Comparison of ENCODE assay signal across 7 cellular contexts in genomic region chr11:113874920-113875413, GRCh38. TPM values are rescaled to one million over a fixed set of nuclear protein-coding genes. Genes with fewer than 3 reads are reported as not detected.
A peak's percentile ranks its signal among the peaks of the same experiment; 100 is the strongest.
DNase-seq lines count a peak whose midpoint lies in the region; ATAC-seq, FAIRE-seq and TF ChIP-seq lines count a peak whose summit lies in the region.

No MANE protein-coding gene starts in this region.

- TF ChIP-seq EP300 in GM12878 (IDR thresholded peaks at IDR 0.05; ENCODE audit: borderline replicate concordance in 1 of 2, control insufficient read depth in 1 of 2, low read depth in 2 of 2, low read length in 2 of 2): no peak

- SMC1A ChIA-PET in GM12878 (lab: Charles Lee; ENCODE audit: uncharacterized antibody, unreplicated experiment): interaction anchor here (1.2 to 1.9 kb wide), 3 partner anchors 11 to 35 kb away, joined by 3 to 6 read pairs (median 5); no protein-coding TSS in a partner anchor

- intact Hi-C loops in GM12878 (cut with micrococcal nuclease; ENCODE audit: unreplicated experiment): loop anchor here (2.0 kb wide), 1 partner anchor 102 kb away; the partner anchor contains the start of gene ZW10

- 0 out of 4 replicates have a peak, but pooled peaks cover 0 to 3% of the 10 kb centered on the region in 2 experiments for H3K36me3 ChIP-seq in GM12878 (ENCODE audit: control insufficient read depth in 2 of 2, insufficient read depth in 2 of 2, low read length in 1 of 2)

- H3K9ac ChIP-seq in GM12878 (ENCODE audit: control insufficient read depth, insufficient read depth, low read length): peak overlapping the region; percentile 77

- peaks cover 20% of the 10 kb centered on the region for H3K4me1 ChIP-seq in GM12878 (ENCODE audit: control insufficient read depth, insufficient read depth, low read length)

- peak overlapping the region; percentile 26 for H3K27ac Mint-ChIP-seq in HFFc6

- H3K4me3 Mint-ChIP-seq in HFFc6: peak overlapping the region; percentile 85

- in situ Hi-C loops in GM12878 (cut with MboI): no loop called here

- DNase-seq in HFFc6: no peak
- no peak for DNase-seq in NB4 (ENCODE audit: low read depth)
- no peak for DNase-seq in GM12878 (ENCODE audit: low read depth, low spot score)
- no peak for DNase-seq in left lobe of liver (ENCODE audit: low spot score)
- DNase-seq in stimulated activated CD8-positive, alpha-beta memory T cell treated with anti-CD3 and anti-CD28 coated beads, Interleukin-12 subunit alpha, Interleukin-12 subunit beta, amount 100 ng/mL, for 24 hours (ENCODE audit: extremely low read depth): peak; percentile 19
- DNase-seq in D341Med (ENCODE audit: low spot score): no peak

- peak overlapping the region; percentile 86 for H3K4me3 ChIP-seq in NB4 (ENCODE audit: low read depth, low read length)
- peak overlapping the region; percentile 86 for H3K4me3 ChIP-seq in GM12878

- TF ChIP-seq CTCF in HFFc6 (IDR thresholded peaks at IDR 0.05) (peak; percentile 41; the same call in 1 of the 2 replicates), NB4 (IDR thresholded peaks at IDR 0.05; ENCODE audit: low read depth, low read length) (no peak), GM12878 (IDR thresholded peaks at IDR 0.05 in 2 of 3, conservative IDR thresholded peaks at IDR 0.05 in 1 of 3; ENCODE audit: control insufficient read depth in 2 of 3, extremely low read depth in 1 of 3, insufficient read depth in 1 of 3, low read depth in 3 of 3, low read length in 3 of 3) (0 out of 6 replicates have a peak, but pooled peaks of 1 of the 3 experiments have one; percentile 5)

- POLR2A ChIA-PET in GM12878 (lab: Charles Lee): interaction anchor here (0.6 to 1.7 kb wide), 7 partner anchors 10 to 69 kb away, joined by 3 to 5 read pairs (median 5); no protein-coding TSS in a partner anchor

- CTCF ChIA-PET in GM12878 (lab: Yijun Ruan, JAX): interaction anchor here (1.3 kb wide), 1 partner anchor 20 kb away, joined by 3 read pairs; no protein-coding TSS in a partner anchor

- no peaks in the 10 kb centered on the region for H4K20me1 ChIP-seq in GM12878 (ENCODE audit: control insufficient read depth, insufficient read depth)

- H3K79me2 ChIP-seq in GM12878 (ENCODE audit: control insufficient read depth, insufficient read depth, low read length): peaks cover 20% of the 10 kb centered on the region

- H3K9me3 ChIP-seq in GM12878 (replicated peaks; ENCODE audit: control insufficient read depth, insufficient read depth, low read length): no peaks in the 10 kb centered on the region; the same call in 1 of the 3 replicates

- peaks cover 6% of the 10 kb centered on the region for H3K27me3 Mint-ChIP-seq in HFFc6 (ENCODE audit: insufficient read depth)

- peak overlapping the region; percentile 72 for H3K27ac ChIP-seq in GM12878 (ENCODE audit: control insufficient read depth, insufficient read depth)

- TF ChIP-seq POLR2A in NB4 (IDR thresholded peaks at IDR 0.05; ENCODE audit: extremely low read depth, insufficient read length) (no peak), GM12878 (IDR thresholded peaks at IDR 0.05; ENCODE audit: low read depth, low read length) (no peak)

- H3K36me3 Mint-ChIP-seq in HFFc6 (ENCODE audit: low read depth): peaks cover 5% of the 10 kb centered on the region; the same call in 1 of the 2 replicates

- RAD21 ChIA-PET in GM12878 (lab: Charles Lee; ENCODE audit: unreplicated experiment): interaction anchor here (0.8 kb wide), 1 partner anchor 43 kb away, joined by 3 read pairs; no protein-coding TSS in a partner anchor

- TF ChIP-seq RAD21 in GM12878 (IDR thresholded peaks at IDR 0.05; ENCODE audit: insufficient read depth, low read depth, low read length): no peak

- no peak for FAIRE-seq in GM12878 (lab: Jason Lieb, UNC)

- H3K27me3 ChIP-seq in GM12878 (replicated peaks in 1 of 2; ENCODE audit: control insufficient read depth in 2 of 2, insufficient read depth in 2 of 2, low read length in 1 of 2): no peaks in the 10 kb centered on the region

- H2AFZ ChIP-seq in GM12878 (ENCODE audit: control insufficient read depth, low read depth, low read length): peak overlapping the region; percentile 69

- no peaks in the 10 kb centered on the region for H3K9me3 Mint-ChIP-seq in HFFc6

- peak overlapping the region; percentile 83 for H3K4me2 ChIP-seq in GM12878 (ENCODE audit: control insufficient read depth, insufficient read depth)

- peak; percentile 61 for ATAC-seq in GM18519 (IDR thresholded peaks at IDR 0.05; ENCODE audit: low FRiP score, unreplicated experiment)
- peak; percentile 76 for ATAC-seq in GM12878
- ATAC-seq in left lobe of liver: peak; percentile 64

- 1% methylated on average over 31 of the region's 35 CpGs for WGBS in GM12878 (ENCODE audit: insufficient coverage, insufficient replicate concordance, low lambda C conversion rate, missing lambda C conversion rate)

- peaks cover 27% of the 10 kb centered on the region for H3K4me1 Mint-ChIP-seq in HFFc6 (ENCODE audit: low read depth)

- BruUV-seq in GM12878 (replicated peaks; lab: Mats Ljungman, UMichigan): no TSS peak

TF ChIP-seq in GM12878, 131 proteins besides CTCF, POLR2A, EP300 and RAD21 (continues in another document):
- no peak for TF ChIP-seq YBX1 (IDR thresholded peaks at IDR 0.05)
- TF ChIP-seq BCL11A (IDR thresholded peaks at IDR 0.05; ENCODE audit: low read depth, low read length): no peak
- TF ChIP-seq MTA3 (IDR thresholded peaks at IDR 0.05; ENCODE audit: borderline replicate concordance, low read length): no peak
- no peak for TF ChIP-seq ATF2 (IDR thresholded peaks at IDR 0.05; ENCODE audit: low read length)
- TF ChIP-seq, protein P1, sequence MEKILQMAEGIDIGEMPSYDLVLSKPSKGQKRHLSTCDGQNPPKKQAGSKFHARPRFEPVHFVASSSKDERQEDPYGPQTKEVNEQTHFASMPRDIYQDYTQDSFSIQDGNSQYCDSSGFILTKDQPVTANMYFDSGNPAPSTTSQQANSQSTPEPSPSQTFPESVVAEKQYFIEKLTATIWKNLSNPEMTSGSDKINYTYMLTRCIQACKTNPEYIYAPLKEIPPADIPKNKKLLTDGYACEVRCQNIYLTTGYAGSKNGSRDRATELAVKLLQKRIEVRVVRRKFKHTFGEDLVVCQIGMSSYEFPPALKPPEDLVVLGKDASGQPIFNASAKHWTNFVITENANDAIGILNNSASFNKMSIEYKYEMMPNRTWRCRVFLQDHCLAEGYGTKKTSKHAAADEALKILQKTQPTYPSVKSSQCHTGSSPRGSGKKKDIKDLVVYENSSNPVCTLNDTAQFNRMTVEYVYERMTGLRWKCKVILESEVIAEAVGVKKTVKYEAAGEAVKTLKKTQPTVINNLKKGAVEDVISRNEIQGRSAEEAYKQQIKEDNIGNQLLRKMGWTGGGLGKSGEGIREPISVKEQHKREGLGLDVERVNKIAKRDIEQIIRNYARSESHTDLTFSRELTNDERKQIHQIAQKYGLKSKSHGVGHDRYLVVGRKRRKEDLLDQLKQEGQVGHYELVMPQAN (conservative IDR thresholded peaks at IDR 0.05): peak; percentile 66; the same call in 1 of the 2 replicates

RNA-seq across cellular contexts. Expression of gene USP28, which starts 0.4 kb away (rescaled TPM):
- total RNA-seq in HFFc6 (2021; fragmentation: NEBNext Ultra II Directional; extraction: Animal tissue kit (Norgen Biotek cat#: 25700)): 10 to 100 TPM; 15.4 to 21.5 (median 17.8) TPM
- total RNA-seq in GM12878 (2013; cell fraction: nucleolus; rRNA removed): 84.4 and 98.0 TPM in 2 replicates
- total RNA-seq in GM12878 (2014; rRNA removed) (18.5 and 27.3 TPM in 2 replicates), GM12878 (2014; rRNA removed; fragmentation: Illumina TruSeq; extraction: Trizol) (24.9 and 27.0 TPM in 2 replicates), GM12878 (2021) (20.5 and 20.9 TPM in 2 replicates), left lobe of liver (11.6 TPM)
- 18.7 TPM for polyA plus RNA-seq in GM12878 (2011; ENCODE audit: low read depth)
- polyA plus RNA-seq in GM12878 (2011; rRNA removed) (57.2 and 60.4 TPM in 2 replicates), GM12878 (2014; fragmentation: Illumina TruSeq; extraction: Trizol) (36.3 and 40.7 TPM in 2 replicates), GM12878 (2014; fragmentation: Nextera tagmentation; extraction: Ambion mirVana) (1 to 10 TPM; 2.8 to 4.0 TPM), GM12878 (2014; rRNA removed) (22.5 and 22.6 TPM in 2 replicates), GM12878 (2016; fragmentation: Nextera tagmentation; extraction: Ambion mirVana) (10 to 100 TPM; 25.5 to 26.7 TPM)
- 32.9 and 39.9 TPM in 2 replicates for polyA plus RNA-seq in GM12878 (2011; cell fraction: cytosol; rRNA removed)
- polyA plus RNA-seq in GM12878 (2011; cell fraction: nucleus; rRNA removed): 64.3 and 64.7 TPM in 2 replicates
- polyA plus RNA-seq in GM12878 (2012): 17.7 and 24.8 TPM in 2 replicates
- polyA minus RNA-seq in GM12878 (2011; rRNA and poly(A)+ RNA removed): 51.4 and 65.1 TPM in 2 replicates
- polyA minus RNA-seq in GM12878 (2011; cell fraction: cytosol; rRNA and poly(A)+ RNA removed): 18.3 and 23.8 TPM in 2 replicates
- polyA minus RNA-seq in GM12878 (2011; cell fraction: nucleus; rRNA and poly(A)+ RNA removed): 19.7 and 26.1 TPM in 2 replicates

RNA-seq across cellular contexts. Expression of gene HTR3B, which starts 29.6 kb away (rescaled TPM):
- not detected for total RNA-seq in HFFc6 (2021; fragmentation: NEBNext Ultra II Directional; extraction: Animal tissue kit (Norgen Biotek cat#: 25700))
- not detected in 2 replicates for total RNA-seq in GM12878 (2013; cell fraction: nucleolus; rRNA removed)
- not detected in 2 replicates for total RNA-seq in GM12878 (2014; rRNA removed)
- not detected in 2 replicates for total RNA-seq in GM12878 (2014; rRNA removed; fragmentation: Illumina TruSeq; extraction: Trizol)
- total RNA-seq in GM12878 (2021): not detected in 2 replicates
- polyA plus RNA-seq in GM12878 (2011; ENCODE audit: low read depth): not detected
- not detected in 2 replicates for polyA plus RNA-seq in GM12878 (2011; rRNA removed)
- polyA plus RNA-seq in GM12878 (2011; cell fraction: cytosol; rRNA removed): not detected in 2 replicates
- polyA plus RNA-seq in GM12878 (2011; cell fraction: nucleus; rRNA removed): not detected in 2 replicates
- polyA plus RNA-seq in GM12878 (2012): not detected in 2 replicates
- polyA plus RNA-seq in GM12878 (2014; fragmentation: Illumina TruSeq; extraction: Trizol): not detected in 2 replicates
- not detected for polyA plus RNA-seq in GM12878 (2014; fragmentation: Nextera tagmentation; extraction: Ambion mirVana)
- polyA plus RNA-seq in GM12878 (2014; rRNA removed): not detected in 2 replicates
- polyA plus RNA-seq in GM12878 (2016; fragmentation: Nextera tagmentation; extraction: Ambion mirVana): not detected
- polyA minus RNA-seq in GM12878 (2011; rRNA and poly(A)+ RNA removed): not detected in 2 replicates
- not detected in 2 replicates for polyA minus RNA-seq in GM12878 (2011; cell fraction: cytosol; rRNA and poly(A)+ RNA removed)
- not detected in 2 replicates for polyA minus RNA-seq in GM12878 (2011; cell fraction: nucleus; rRNA and poly(A)+ RNA removed)
- total RNA-seq in left lobe of liver: not detected
